Comparison of ENCODE assay signal across 1 cellular context in the genomic region with DNA sequence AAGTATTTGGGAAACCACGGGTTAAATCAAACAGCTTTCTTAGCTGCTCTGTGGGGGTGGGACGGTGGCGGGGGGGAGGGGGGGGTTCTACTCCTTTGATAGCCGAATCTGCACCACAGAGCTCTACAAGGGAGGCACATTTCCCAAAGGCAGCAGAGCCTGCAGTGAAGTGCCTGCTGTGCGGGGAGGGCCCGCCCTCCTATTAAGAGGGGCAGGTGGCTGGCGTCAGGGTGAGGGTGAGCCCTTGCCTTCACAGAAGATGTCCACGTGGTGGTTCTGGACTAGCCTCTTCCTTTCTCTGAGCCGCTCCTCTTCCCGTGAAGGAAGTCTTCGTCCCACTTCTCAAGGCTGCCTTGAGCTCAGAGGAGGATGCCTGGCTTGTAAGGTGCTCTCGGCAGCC.
TF ChIP-seq lines count a peak whose summit lies in the region.

No MANE protein-coding gene starts in this region.

TF ChIP-seq in WTC11, 78 proteins besides CTCF, POLR2A, EP300 and RAD21 (continued from another document):
- TF ChIP-seq GRHL2 (CRISPR knock-in tag; IDR thresholded peaks at IDR 0.05; ENCODE audit: insufficient replicate concordance, severe bottlenecking) = no peak
- TF ChIP-seq ZNF423 (CRISPR knock-in tag; IDR thresholded peaks at IDR 0.05) = peak; percentile 47; the same call in 1 of the 2 replicates
- no peak for TF ChIP-seq RORB (CRISPR knock-in tag; IDR thresholded peaks at IDR 0.05)
- TF ChIP-seq ZNF138 (CRISPR knock-in tag; conservative IDR thresholded peaks at IDR 0.05) = no peak
- TF ChIP-seq TEAD4 (CRISPR knock-in tag; IDR thresholded peaks at IDR 0.05) = no peak
- no peak for TF ChIP-seq TP53 (CRISPR knock-in tag; IDR thresholded peaks at IDR 0.05)
- TF ChIP-seq, protein P1, sequence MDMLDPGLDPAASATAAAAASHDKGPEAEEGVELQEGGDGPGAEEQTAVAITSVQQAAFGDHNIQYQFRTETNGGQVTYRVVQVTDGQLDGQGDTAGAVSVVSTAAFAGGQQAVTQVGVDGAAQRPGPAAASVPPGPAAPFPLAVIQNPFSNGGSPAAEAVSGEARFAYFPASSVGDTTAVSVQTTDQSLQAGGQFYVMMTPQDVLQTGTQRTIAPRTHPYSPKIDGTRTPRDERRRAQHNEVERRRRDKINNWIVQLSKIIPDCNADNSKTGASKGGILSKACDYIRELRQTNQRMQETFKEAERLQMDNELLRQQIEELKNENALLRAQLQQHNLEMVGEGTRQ (CRISPR knock-in tag; IDR thresholded peaks at IDR 0.05) = 0 out of 2 replicates have a peak, but pooled peaks have one; percentile 16
